Comparison of ENCODE assay signal across 21 cellular contexts in the genomic region with DNA sequence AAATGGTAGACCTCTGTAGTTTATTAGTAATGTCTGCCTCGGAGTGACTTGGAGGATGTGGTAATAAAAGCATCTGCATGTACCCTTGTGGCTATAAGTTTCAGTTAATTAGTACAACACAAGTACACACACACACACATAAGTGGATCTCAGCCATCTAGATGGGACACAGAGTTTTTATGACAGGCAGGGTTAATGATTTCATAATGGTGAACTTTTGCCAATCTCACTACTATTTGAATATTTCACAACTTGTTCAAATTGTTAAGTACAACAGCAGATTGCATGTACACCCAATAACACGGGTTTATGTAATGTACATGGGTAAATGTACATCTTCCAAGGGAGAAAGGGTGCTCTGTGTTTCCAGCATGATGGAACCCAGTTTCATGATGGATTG.
"Had no signal": no experiment of that assay in that cellular context is flagged by ENCODE, and none has a peak within 500 bp of the region (broad histone marks: within the 10 kb centered on the region; RNA-seq: fewer than 3 reads in every experiment).

No MANE protein-coding gene starts in this region.

- H3K27ac ChIP-seq: brain microvascular endothelial cell, VCaP had no signal

- DNase-seq: activated CD4-positive, alpha-beta T cell treated with anti-CD3 and anti-CD28 coated beads, Interleukin-2, amount 50 U/mL, for 1 hour; activated CD4-positive, CD25-positive, alpha-beta regulatory T cell; activated CD8-positive, alpha-beta memory T cell treated with anti-CD3 and anti-CD28 coated beads, Interleukin-2, amount 50 U/mL, for 4 hours; activated CD8-positive, alpha-beta T cell treated with anti-CD3 and anti-CD28 coated beads for 36 hours; activated gamma-delta T cell treated with Interleukin-2 at 50 U/mL for 16 hours; activated naive CD4-positive, alpha-beta T cell treated with anti-CD3 and anti-CD28 coated beads, Interleukin-2, amount 10 ng/mL, durations not matched to agents 7 days and 5 days; activated naive CD8-positive, alpha-beta T cell treated with anti-CD3 and anti-CD28 coated beads for 36 hours; activated T-cell treated with anti-CD3 and anti-CD28 coated beads, Interleukin-2, amount 50 U/mL, for 72 hours; brain microvascular endothelial cell; MM.1S; NCI-H1105; NCI-H1436; NCI-H1694 treated with DMSO at 0.1 percent for 48 hours; NCI-H2029 treated with DMSO at 0.1 percent for 48 hours; NCI-H345; NCI-H510A; NCI-H526 treated with DMSO at 0.1 percent for 48 hours; NCI-H82; SK-N-SH; T-helper 1 cell had no signal

- ATAC-seq: activated CD8-positive, alpha-beta T cell treated with anti-CD3 and anti-CD28 coated beads for 36 hours; activated T-cell treated with anti-CD3 and anti-CD28 coated beads, Interleukin-2, amount 50 U/mL, for 72 hours had no signal

- H3K4me2 ChIP-seq: SK-N-SH had no signal

- H3K9ac ChIP-seq: SK-N-SH had no signal

- H3K36me3 ChIP-seq: brain microvascular endothelial cell had no signal

- H3K9me2 ChIP-seq: SK-N-SH had no signal

- H3K9me3 ChIP-seq: SK-N-SH had no signal

- H3K27me3 ChIP-seq: brain microvascular endothelial cell had no signal
